In the genomic region with DNA sequence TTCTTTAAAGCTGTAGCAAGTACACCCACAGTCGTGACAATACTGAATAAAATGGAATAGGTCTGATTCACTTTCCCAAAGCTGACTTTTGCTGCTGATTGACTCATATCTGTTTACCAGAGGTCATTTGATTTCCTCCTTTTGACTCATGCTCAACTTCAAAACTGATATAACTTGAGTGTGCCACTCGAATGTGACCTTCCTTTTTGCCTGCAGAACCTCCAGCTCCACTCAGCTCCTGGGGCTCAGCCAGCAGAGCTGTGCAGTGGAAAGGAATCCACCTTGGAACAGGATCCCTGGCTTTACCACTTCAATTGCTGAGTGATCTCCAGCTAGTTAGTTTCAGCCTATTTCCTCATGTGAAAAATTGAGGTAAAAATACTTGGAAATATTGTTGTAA, we compare ENCODE assay signal across 1 cellular context.
TF ChIP-seq lines count a peak whose summit lies in the region.

No MANE protein-coding gene starts in this region.

TF ChIP-seq in K562, 482 proteins besides CTCF, POLR2A, EP300 and RAD21 (continued from another document):
- TF ChIP-seq, protein P1, sequence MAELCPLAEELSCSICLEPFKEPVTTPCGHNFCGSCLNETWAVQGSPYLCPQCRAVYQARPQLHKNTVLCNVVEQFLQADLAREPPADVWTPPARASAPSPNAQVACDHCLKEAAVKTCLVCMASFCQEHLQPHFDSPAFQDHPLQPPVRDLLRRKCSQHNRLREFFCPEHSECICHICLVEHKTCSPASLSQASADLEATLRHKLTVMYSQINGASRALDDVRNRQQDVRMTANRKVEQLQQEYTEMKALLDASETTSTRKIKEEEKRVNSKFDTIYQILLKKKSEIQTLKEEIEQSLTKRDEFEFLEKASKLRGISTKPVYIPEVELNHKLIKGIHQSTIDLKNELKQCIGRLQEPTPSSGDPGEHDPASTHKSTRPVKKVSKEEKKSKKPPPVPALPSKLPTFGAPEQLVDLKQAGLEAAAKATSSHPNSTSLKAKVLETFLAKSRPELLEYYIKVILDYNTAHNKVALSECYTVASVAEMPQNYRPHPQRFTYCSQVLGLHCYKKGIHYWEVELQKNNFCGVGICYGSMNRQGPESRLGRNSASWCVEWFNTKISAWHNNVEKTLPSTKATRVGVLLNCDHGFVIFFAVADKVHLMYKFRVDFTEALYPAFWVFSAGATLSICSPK (IDR thresholded peaks at IDR 0.05; ENCODE audit: borderline replicate concordance) = no peak
- TF ChIP-seq JUND (IDR thresholded peaks at IDR 0.05; ENCODE audit: borderline replicate concordance, low read depth, low read length) (no peak), JUND (tag; IDR thresholded peaks at IDR 0.05; ENCODE audit: borderline replicate concordance, low read depth, low read length) (peak; percentile 42; the same call in 1 of the 3 replicates)
